17 cellular contexts compared by ENCODE assay signal in the genomic region with DNA sequence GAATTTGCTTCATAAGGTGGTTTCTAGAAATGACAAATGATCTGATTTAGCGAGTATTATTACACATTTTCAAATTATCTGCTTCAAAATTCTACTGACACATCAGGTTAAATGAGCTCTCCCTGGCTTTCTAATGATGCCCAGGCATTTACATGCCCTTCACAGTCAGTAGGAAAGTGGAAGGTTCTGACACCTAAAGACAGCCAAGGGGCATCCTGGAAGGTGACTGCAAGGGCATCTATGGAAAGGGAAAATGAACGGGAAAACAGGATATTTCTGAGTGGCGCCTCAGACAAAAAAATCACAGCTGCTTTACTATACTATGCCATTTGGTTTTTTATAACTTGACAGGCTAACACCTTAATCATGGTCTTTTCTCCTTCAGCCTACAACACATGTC. TPM values are rescaled to one million over a fixed set of nuclear protein-coding genes. Genes with fewer than 3 reads are reported as not detected.
DNase-seq lines count a peak whose midpoint lies in the region; ATAC-seq and TF ChIP-seq lines count a peak whose summit lies in the region.
"Had no signal": no experiment of that assay in that cellular context is flagged by ENCODE, and none has a peak within 500 bp of the region (broad histone marks: within the 10 kb centered on the region; RNA-seq: fewer than 3 reads in every experiment).

No MANE protein-coding gene starts in this region.

- no peaks in the 10 kb centered on the region for H3K4me1 ChIP-seq in CD4-positive, CD25-positive, alpha-beta regulatory T cell (ENCODE audit: control insufficient read depth, insufficient read depth, low read length, poor library complexity, severe bottlenecking)
- H3K4me1 ChIP-seq: BE2C, Caco-2 had no signal

- no peaks in the 10 kb centered on the region for H3K9me3 ChIP-seq in CD4-positive, CD25-positive, alpha-beta regulatory T cell (ENCODE audit: control insufficient read depth in 2 of 2, low read length in 2 of 2)
- H3K9me3 ChIP-seq in neural cell (ENCODE audit: low read length): no peaks in the 10 kb centered on the region
- H3K9me3 ChIP-seq: BE2C, Caco-2 had no signal

- POLR2A ChIA-PET in WTC11 (lab: Charles Lee): no interaction called here

- peak overlapping the region in 2 of 3 donors; percentile 21 to 55 for H3K27ac Mint-ChIP-seq in CD4-positive, CD25-positive, alpha-beta regulatory T cell
- H3K27ac Mint-ChIP-seq in WTC11: 0 out of 2 replicates have a peak overlapping the region, but pooled peaks have one; percentile 15
- H3K27ac Mint-ChIP-seq: CD14-positive monocyte; CD4-positive, alpha-beta T cell; CD8-positive, alpha-beta T cell had no signal

- TF ChIP-seq RAD21 in neural cell (conservative IDR thresholded peaks at IDR 0.05): no peak

- TF ChIP-seq CTCF in WTC11 (IDR thresholded peaks at IDR 0.05) (no peak), neural cell (IDR thresholded peaks at IDR 0.05; ENCODE audit: poor library complexity, severe bottlenecking) (no peak)

- H3K36me3 Mint-ChIP-seq in CD4-positive, CD25-positive, alpha-beta regulatory T cell: peaks cover 47% of the 10 kb centered on the region
- peaks cover 3% of the 10 kb centered on the region; the same call in 1 of the 2 replicates for H3K36me3 Mint-ChIP-seq in WTC11

- H3K9ac ChIP-seq in neural cell (ENCODE audit: low read length): no peak overlapping the region
- H3K9ac ChIP-seq: BLaER1 had no signal

- no peaks in the 10 kb centered on the region for H3F3A ChIP-seq in neural cell (ENCODE audit: insufficient read depth, low read length, poor library complexity, severe bottlenecking)

- H3K9me2 ChIP-seq in neural cell (ENCODE audit: insufficient read depth, low read length): no peaks in the 10 kb centered on the region

- H3K4me1 Mint-ChIP-seq in CD4-positive, CD25-positive, alpha-beta regulatory T cell: peaks cover 25 to 69% (median 50%) of the 10 kb centered on the region in 4 donors
- H3K4me1 Mint-ChIP-seq in WTC11: peaks cover 12% of the 10 kb centered on the region

- ATAC-seq in CD4-positive, CD25-positive, alpha-beta regulatory T cell (ENCODE audit: low read depth in 2 of 2): no peak
- no peak for ATAC-seq in WTC11
- ATAC-seq: CD8-positive, alpha-beta T cell had no signal

- H3K27me3 Mint-ChIP-seq in CD4-positive, CD25-positive, alpha-beta regulatory T cell: no peaks in the 10 kb centered on the region
- no peaks in the 10 kb centered on the region for H3K27me3 Mint-ChIP-seq in WTC11 (ENCODE audit: low read depth)
- H3K27me3 Mint-ChIP-seq: CD4-positive, alpha-beta T cell had no signal

- H3K4me3 ChIP-seq in CD4-positive, CD25-positive, alpha-beta regulatory T cell (ENCODE audit: low read depth, low read length): no peak overlapping the region
- no peak overlapping the region for H3K4me3 ChIP-seq in neural cell (ENCODE audit: low read length)
- H3K4me3 ChIP-seq: BLaER1 had no signal

- peaks cover 16% of the 10 kb centered on the region for H3K36me3 ChIP-seq in CD4-positive, CD25-positive, alpha-beta regulatory T cell (ENCODE audit: control insufficient read depth, insufficient read depth, low read length)
- no peaks in the 10 kb centered on the region for H3K36me3 ChIP-seq in neural cell (ENCODE audit: insufficient read depth, low read length)
- H3K36me3 ChIP-seq: BE2C had no signal

- peak; percentile 83 for TF ChIP-seq EP300 in neural cell (conservative IDR thresholded peaks at IDR 0.05; ENCODE audit: poor library complexity, severe bottlenecking)

- H2AFZ ChIP-seq in neural cell (ENCODE audit: low read depth, low read length): no peak overlapping the region

- no peak overlapping the region for H3K4me2 ChIP-seq in neural cell (ENCODE audit: low read length)
- H3K4me2 ChIP-seq: BLaER1 had no signal

- H3K4me3 Mint-ChIP-seq in CD4-positive, CD25-positive, alpha-beta regulatory T cell: no peak overlapping the region
- no peak overlapping the region for H3K4me3 Mint-ChIP-seq in WTC11
- H3K4me3 Mint-ChIP-seq: CD14-positive monocyte; CD4-positive, alpha-beta T cell; CD8-positive, alpha-beta T cell had no signal

- no peak overlapping the region for H3K27ac ChIP-seq in CD4-positive, CD25-positive, alpha-beta regulatory T cell (ENCODE audit: insufficient read depth, low read length, poor library complexity, severe bottlenecking)
- H3K27ac ChIP-seq in neural cell (ENCODE audit: low read length): no peak overlapping the region
- H3K27ac ChIP-seq: BLaER1 had no signal

- H3K9me3 Mint-ChIP-seq in CD4-positive, CD25-positive, alpha-beta regulatory T cell: peaks cover 0 to 2% (median 0%) of the 10 kb centered on the region in 7 donors
- H3K9me3 Mint-ChIP-seq in WTC11: peaks cover 9% of the 10 kb centered on the region; the same call in 1 of the 2 replicates
- H3K9me3 Mint-ChIP-seq: CD4-positive, alpha-beta T cell had no signal

- H3K79me2 ChIP-seq in neural cell (replicated peaks; ENCODE audit: insufficient read depth, low read length): no peaks in the 10 kb centered on the region

- H4K20me1 ChIP-seq in neural cell (ENCODE audit: insufficient read depth): no peaks in the 10 kb centered on the region

- no peaks in the 10 kb centered on the region for H3K27me3 ChIP-seq in CD4-positive, CD25-positive, alpha-beta regulatory T cell (ENCODE audit: control insufficient read depth, insufficient read depth, low read length)
- H3K27me3 ChIP-seq in neural cell (ENCODE audit: insufficient read depth, low read depth, low read length): no peaks in the 10 kb centered on the region
- H3K27me3 ChIP-seq: BE2C, BLaER1 had no signal

- no peak for DNase-seq in CD4-positive, CD25-positive, alpha-beta regulatory T cell
- DNase-seq in WTC11 (ENCODE audit: low spot score) (no peak), NCI-H146 treated with DMSO at 0.1 percent for 48 hours (lab: John Stamatoyannopoulos, UW; ENCODE audit: unreplicated experiment) (no peak), NCI-H2196 (lab: John Stamatoyannopoulos, UW; ENCODE audit: unreplicated experiment) (no peak)
- DNase-seq: 8988T; ACHN; BE2C; C1 segment of cervical spinal cord; Caco-2; Calu3; CD4-positive, alpha-beta T cell; CD8-positive, alpha-beta T cell; DMS79 treated with DMSO at 0.1 percent for 48 hours; GF-D8 had no signal

- CTCF ChIA-PET in WTC11 (lab: Charles Lee): no interaction called here

TF ChIP-seq in WTC11, 78 proteins besides CTCF, POLR2A, EP300 and RAD21 (continues in another document):
- TF ChIP-seq ZNF396 (CRISPR knock-in tag; IDR thresholded peaks at IDR 0.05; ENCODE audit: borderline replicate concordance): no peak
- TF ChIP-seq, protein P1, sequence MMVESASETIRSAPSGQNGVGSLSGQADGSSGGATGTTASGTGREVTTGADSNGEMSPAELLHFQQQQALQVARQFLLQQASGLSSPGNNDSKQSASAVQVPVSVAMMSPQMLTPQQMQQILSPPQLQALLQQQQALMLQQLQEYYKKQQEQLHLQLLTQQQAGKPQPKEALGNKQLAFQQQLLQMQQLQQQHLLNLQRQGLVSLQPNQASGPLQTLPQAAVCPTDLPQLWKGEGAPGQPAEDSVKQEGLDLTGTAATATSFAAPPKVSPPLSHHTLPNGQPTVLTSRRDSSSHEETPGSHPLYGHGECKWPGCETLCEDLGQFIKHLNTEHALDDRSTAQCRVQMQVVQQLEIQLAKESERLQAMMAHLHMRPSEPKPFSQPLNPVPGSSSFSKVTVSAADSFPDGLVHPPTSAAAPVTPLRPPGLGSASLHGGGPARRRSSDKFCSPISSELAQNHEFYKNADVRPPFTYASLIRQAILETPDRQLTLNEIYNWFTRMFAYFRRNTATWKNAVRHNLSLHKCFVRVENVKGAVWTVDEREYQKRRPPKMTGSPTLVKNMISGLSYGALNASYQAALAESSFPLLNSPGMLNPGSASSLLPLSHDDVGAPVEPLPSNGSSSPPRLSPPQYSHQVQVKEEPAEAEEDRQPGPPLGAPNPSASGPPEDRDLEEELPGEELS (CRISPR knock-in tag; IDR thresholded peaks at IDR 0.05): no peak

TF ChIP-seq in neural cell, 6 proteins besides CTCF, POLR2A, EP300 and RAD21:
- TF ChIP-seq EZH2 (IDR thresholded peaks at IDR 0.05; ENCODE audit: borderline replicate concordance, insufficient read depth, low read length, poor library complexity, severe bottlenecking) (no peak), POLR2AphosphoS5 (IDR thresholded peaks at IDR 0.05) (peak; percentile 53)
- TF ChIP-seq, protein P2, sequence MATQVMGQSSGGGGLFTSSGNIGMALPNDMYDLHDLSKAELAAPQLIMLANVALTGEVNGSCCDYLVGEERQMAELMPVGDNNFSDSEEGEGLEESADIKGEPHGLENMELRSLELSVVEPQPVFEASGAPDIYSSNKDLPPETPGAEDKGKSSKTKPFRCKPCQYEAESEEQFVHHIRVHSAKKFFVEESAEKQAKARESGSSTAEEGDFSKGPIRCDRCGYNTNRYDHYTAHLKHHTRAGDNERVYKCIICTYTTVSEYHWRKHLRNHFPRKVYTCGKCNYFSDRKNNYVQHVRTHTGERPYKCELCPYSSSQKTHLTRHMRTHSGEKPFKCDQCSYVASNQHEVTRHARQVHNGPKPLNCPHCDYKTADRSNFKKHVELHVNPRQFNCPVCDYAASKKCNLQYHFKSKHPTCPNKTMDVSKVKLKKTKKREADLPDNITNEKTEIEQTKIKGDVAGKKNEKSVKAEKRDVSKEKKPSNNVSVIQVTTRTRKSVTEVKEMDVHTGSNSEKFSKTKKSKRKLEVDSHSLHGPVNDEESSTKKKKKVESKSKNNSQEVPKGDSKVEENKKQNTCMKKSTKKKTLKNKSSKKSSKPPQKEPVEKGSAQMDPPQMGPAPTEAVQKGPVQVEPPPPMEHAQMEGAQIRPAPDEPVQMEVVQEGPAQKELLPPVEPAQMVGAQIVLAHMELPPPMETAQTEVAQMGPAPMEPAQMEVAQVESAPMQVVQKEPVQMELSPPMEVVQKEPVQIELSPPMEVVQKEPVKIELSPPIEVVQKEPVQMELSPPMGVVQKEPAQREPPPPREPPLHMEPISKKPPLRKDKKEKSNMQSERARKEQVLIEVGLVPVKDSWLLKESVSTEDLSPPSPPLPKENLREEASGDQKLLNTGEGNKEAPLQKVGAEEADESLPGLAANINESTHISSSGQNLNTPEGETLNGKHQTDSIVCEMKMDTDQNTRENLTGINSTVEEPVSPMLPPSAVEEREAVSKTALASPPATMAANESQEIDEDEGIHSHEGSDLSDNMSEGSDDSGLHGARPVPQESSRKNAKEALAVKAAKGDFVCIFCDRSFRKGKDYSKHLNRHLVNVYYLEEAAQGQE (IDR thresholded peaks at IDR 0.05; ENCODE audit: borderline replicate concordance): peak; percentile 96

RNA-seq across cellular contexts. Expression of a gene that starts 31.0 kb away (rescaled TPM):
- 177 TPM for total RNA-seq in CD4-positive, CD25-positive, alpha-beta regulatory T cell
- polyA plus RNA-seq in CD4-positive, CD25-positive, alpha-beta regulatory T cell: 10 to 100 TPM; 56.6 to 63.5 (median 63.0) TPM
- total RNA-seq in WTC11 (2021): 16.9 to 19.6 TPM (median 18.6 TPM) in 3 replicates
- 9.9 and 13.7 TPM in 2 replicates for polyA plus RNA-seq in neural cell
- 54.9 and 56.0 TPM in 2 replicates for polyA minus RNA-seq in neural cell
